In genomic region chr9:88313364-88314220, GRCh38 we compare ENCODE assay signal across 11 cellular contexts.
DNase-seq lines count a peak whose midpoint lies in the region; ATAC-seq and TF ChIP-seq lines count a peak whose summit lies in the region.
"Had no signal": no experiment of that assay in that cellular context is flagged by ENCODE, and none has a peak within 500 bp of the region (broad histone marks: within the 10 kb centered on the region; RNA-seq: fewer than 3 reads in every experiment).

No MANE protein-coding gene starts in this region.

- intact Hi-C loops in left colon (cut with DNase I, micrococcal nuclease): no loop called here

- DNase-seq in NB4 (ENCODE audit: low read depth) (peak; percentile 21), left colon (no peak), hypothalamus (lab: John Stamatoyannopoulos, UW) (no peak), NCI-H510A (lab: John Stamatoyannopoulos, UW) (no peak)
- DNase-seq in activated T-cell treated with anti-CD3 and anti-CD28 coated beads, Interleukin-2, amount 50 U/mL, for 1 hour: peak; percentile 24
- DNase-seq in stimulated activated CD8-positive, alpha-beta memory T cell treated with anti-CD3 and anti-CD28 coated beads, Interleukin-12 subunit alpha, Interleukin-12 subunit beta, amount 100 ng/mL, for 4 hours (ENCODE audit: low read depth): peak; percentile 22
- DNase-seq: activated gamma-delta T cell treated with Interleukin-2 at 50 U/mL for 16 hours, Right ventricle myocardium superior had no signal

- no peak overlapping the region for H3K4me3 ChIP-seq in NB4 (ENCODE audit: low read depth, low read length)
- H3K4me3 ChIP-seq: prostate gland had no signal

- no peak for TF ChIP-seq POLR2A in NB4 (IDR thresholded peaks at IDR 0.05; ENCODE audit: extremely low read depth, insufficient read length)

- no peak for TF ChIP-seq CTCF in NB4 (IDR thresholded peaks at IDR 0.05; ENCODE audit: low read depth, low read length)

- ATAC-seq in left colon (peak; percentile 42), HG03159 (IDR thresholded peaks at IDR 0.05; ENCODE audit: unreplicated experiment) (no peak), GM18861 (IDR thresholded peaks at IDR 0.05; ENCODE audit: unreplicated experiment) (no peak)

Comparison
In these comparisons a context has a peak if more than half of its experiments do, and no peak if none do; other contexts are left out.
1. DNase-seq: peak in NB4 (single experiment), activated T-cell treated with anti-CD3 and anti-CD28 coated beads, Interleukin-2, amount 50 U/mL, for 1 hour (single experiment) and stimulated activated CD8-positive, alpha-beta memory T cell treated with anti-CD3 and anti-CD28 coated beads, Interleukin-12 subunit alpha, Interleukin-12 subunit beta, amount 100 ng/mL, for 4 hours (single experiment); none in left colon (0 of 2), hypothalamus (0 of 51) and NCI-H510A (single experiment).